ENCODE assay signal across 23 cellular contexts in genomic region chr4:40347472-40347871, GRCh38.
"Had no signal": no experiment of that assay in that cellular context is flagged by ENCODE, and none has a peak within 500 bp of the region (broad histone marks: within the 10 kb centered on the region; RNA-seq: fewer than 3 reads in every experiment).

No MANE protein-coding gene starts in this region.

- H3K4me1 ChIP-seq: colonic mucosa, esophagus muscularis mucosa, esophagus squamous epithelium, foreskin keratinocyte, gastrocnemius medialis, gastroesophageal sphincter, heart left ventricle, heart right ventricle had no signal

- H3K9me3 ChIP-seq: colonic mucosa, esophagus muscularis mucosa, esophagus squamous epithelium, gastrocnemius medialis had no signal

- DNase-seq: colonic mucosa; cortex of kidney; dermis blood vessel endothelial cell; dorsolateral prefrontal cortex; effector CD4-positive, alpha-beta T cell; effector CD8-positive, alpha-beta T cell; effector memory CD4-positive, alpha-beta T cell; effector memory CD8-positive, alpha-beta T cell; endodermal cell; erythroblast; esophagus squamous epithelium; foreskin fibroblast; foreskin keratinocyte; foreskin melanocyte; gastrocnemius medialis; glutamatergic neuron; head of caudate nucleus; heart left ventricle; heart right ventricle had no signal

- H3K27ac ChIP-seq: colonic mucosa, coronary artery, dorsolateral prefrontal cortex, epithelial cell of prostate, esophagus muscularis mucosa, esophagus squamous epithelium, foreskin keratinocyte, gastrocnemius medialis, gastroesophageal sphincter, heart left ventricle, heart right ventricle had no signal

- H3K4me3 ChIP-seq: colonic mucosa, coronary artery, dorsolateral prefrontal cortex, esophagus muscularis mucosa, esophagus squamous epithelium, gastrocnemius medialis, gastroesophageal sphincter, heart left ventricle, heart right ventricle had no signal

- H3K36me3 ChIP-seq: colonic mucosa, esophagus muscularis mucosa, esophagus squamous epithelium, gastrocnemius medialis, gastroesophageal sphincter, heart left ventricle, heart right ventricle had no signal
